ENCODE assay signal across 23 cellular contexts in the genomic region with DNA sequence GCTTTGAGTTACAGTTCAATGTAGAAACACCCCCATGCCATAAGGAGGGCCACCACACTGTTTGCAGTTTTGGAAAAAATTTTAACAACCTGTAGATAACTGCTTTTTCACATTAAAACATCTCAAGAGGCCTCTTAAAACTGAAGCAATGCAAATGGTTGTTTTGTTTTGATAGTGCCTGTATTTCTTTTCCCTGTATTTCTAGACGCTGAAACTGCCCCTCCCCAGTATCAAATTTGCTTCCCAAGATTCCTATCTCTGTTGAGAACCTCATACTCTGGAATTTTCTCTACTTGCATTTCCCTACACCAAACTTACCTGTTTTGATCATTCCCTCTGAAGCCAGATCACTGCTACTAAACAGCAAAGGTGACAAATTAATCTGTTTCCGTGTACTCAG.
A peak's percentile ranks its signal among the peaks of the same experiment; 100 is the strongest.
DNase-seq lines count a peak whose midpoint lies in the region; ATAC-seq and TF ChIP-seq lines count a peak whose summit lies in the region.
"Had no signal": no experiment of that assay in that cellular context is flagged by ENCODE, and none has a peak within 500 bp of the region (broad histone marks: within the 10 kb centered on the region; RNA-seq: fewer than 3 reads in every experiment).

No MANE protein-coding gene starts in this region.

- intact Hi-C loops in activated naive CD4-positive, alpha-beta T cell treated with anti-CD3 and anti-CD28 coated beads for 36 hours (cut with micrococcal nuclease): no loop called here

- peaks cover 23% of the 10 kb centered on the region for H3K4me1 ChIP-seq in HEK293 (ENCODE audit: control insufficient read depth, insufficient read depth, low read length)
- H3K4me1 ChIP-seq: BE2C, BLaER1 had no signal

- no peaks in the 10 kb centered on the region for H3K36me3 ChIP-seq in HEK293 (ENCODE audit: control insufficient read depth in 2 of 2, insufficient read depth in 1 of 2, low read length in 2 of 2)
- H3K36me3 ChIP-seq: BE2C, BLaER1 had no signal

- no peak for ATAC-seq in GM18520 (IDR thresholded peaks at IDR 0.05; ENCODE audit: unreplicated experiment)
- ATAC-seq: GM12878 had no signal

- no peaks in the 10 kb centered on the region for H3K36me3 Mint-ChIP-seq in mesothelial cell of epicardium
- H3K36me3 Mint-ChIP-seq in activated naive CD4-positive, alpha-beta T cell treated with anti-CD3 and anti-CD28 coated beads for 36 hours (ENCODE audit: low read depth): no peaks in the 10 kb centered on the region
- H3K36me3 Mint-ChIP-seq: CD14-positive monocyte; CD4-positive, alpha-beta memory T cell; CD4-positive, CD25-positive, alpha-beta regulatory T cell; CD8-positive, alpha-beta memory T cell had no signal

- H3K27ac ChIP-seq in HEK293 (ENCODE audit: extremely low read depth, low read depth, low read length): no peak overlapping the region; the same call in 1 of the 2 replicates
- peak overlapping the region; percentile 7 for H3K27ac ChIP-seq in caudate nucleus (ENCODE audit: low read depth, low read length)
- H3K27ac ChIP-seq: BLaER1 had no signal

- POLR2A ChIA-PET in HEK293 (lab: Yijun Ruan, JAX): no interaction called here

- H3K4me3 Mint-ChIP-seq in mesothelial cell of epicardium: no peak overlapping the region
- no peak overlapping the region for H3K4me3 Mint-ChIP-seq in activated naive CD4-positive, alpha-beta T cell treated with anti-CD3 and anti-CD28 coated beads for 36 hours
- H3K4me3 Mint-ChIP-seq: CD14-positive monocyte; CD4-positive, alpha-beta memory T cell; CD4-positive, CD25-positive, alpha-beta regulatory T cell; CD8-positive, alpha-beta memory T cell had no signal

- H3K4me3 ChIP-seq in HEK293 (ENCODE audit: low read depth, low read length): no peak overlapping the region
- H3K4me3 ChIP-seq: BLaER1, GM12878 had no signal

- CTCF ChIA-PET in HEK293 (lab: Yijun Ruan, JAX): interaction anchor here (0.6 to 0.7 kb wide), 3 partner anchors 15 to 76 kb away, joined by 3 read pairs; no protein-coding TSS in a partner anchor
- CTCF ChIA-PET in activated naive CD4-positive, alpha-beta T cell treated with anti-CD3 and anti-CD28 coated beads for 36 hours (lab: Charles Lee): no interaction called here

- H3K4me1 Mint-ChIP-seq in mesothelial cell of epicardium: peaks cover 24% of the 10 kb centered on the region
- H3K4me1 Mint-ChIP-seq in activated naive CD4-positive, alpha-beta T cell treated with anti-CD3 and anti-CD28 coated beads for 36 hours (ENCODE audit: low read depth): no peaks in the 10 kb centered on the region
- H3K4me1 Mint-ChIP-seq: CD4-positive, alpha-beta memory T cell; CD4-positive, CD25-positive, alpha-beta regulatory T cell; CD8-positive, alpha-beta memory T cell had no signal

- no peaks in the 10 kb centered on the region for H3K9me3 ChIP-seq in HEK293 (ENCODE audit: control insufficient read depth, insufficient read depth, low read depth, low read length)
- H3K9me3 ChIP-seq: BE2C, BLaER1 had no signal

- H3K27ac Mint-ChIP-seq in mesothelial cell of epicardium: peak overlapping the region; percentile 63
- H3K27ac Mint-ChIP-seq in activated naive CD4-positive, alpha-beta T cell treated with anti-CD3 and anti-CD28 coated beads for 36 hours: no peak overlapping the region
- H3K27ac Mint-ChIP-seq: CD14-positive monocyte; CD4-positive, alpha-beta memory T cell; CD4-positive, CD25-positive, alpha-beta regulatory T cell; CD8-positive, alpha-beta memory T cell had no signal

- peaks cover 4% of the 10 kb centered on the region for H3K9me3 Mint-ChIP-seq in mesothelial cell of epicardium
- H3K9me3 Mint-ChIP-seq in activated naive CD4-positive, alpha-beta T cell treated with anti-CD3 and anti-CD28 coated beads for 36 hours: no peaks in the 10 kb centered on the region
- H3K9me3 Mint-ChIP-seq: CD4-positive, alpha-beta memory T cell; CD4-positive, CD25-positive, alpha-beta regulatory T cell; CD8-positive, alpha-beta memory T cell had no signal

- DNase-seq in caudate nucleus (lab: John Stamatoyannopoulos, UW) (no peak), mesothelial cell of epicardium (ENCODE audit: low spot score in 2 of 2, unreplicated experiment in 2 of 2) (no peak)
- no peak for DNase-seq in activated naive CD4-positive, alpha-beta T cell treated with anti-CD3 and anti-CD28 coated beads for 36 hours
- DNase-seq: 8988T; ACHN; BE2C; C1 segment of cervical spinal cord; CD4-positive, alpha-beta memory T cell; CD4-positive, CD25-positive, alpha-beta regulatory T cell; CD8-positive, alpha-beta memory T cell; COR-L47; DMS 273 treated with DMSO at 0.1 percent for 48 hours; DMS153; DMS53; DMS79; DND-41; EL; GDM1 had no signal

- TF ChIP-seq CTCF in HEK293 (tag by site-specific recombination; IDR thresholded peaks at IDR 0.05): no peak
- no peak for TF ChIP-seq CTCF in mesothelial cell of epicardium (IDR thresholded peaks at IDR 0.05; ENCODE audit: unreplicated experiment)

- peaks cover 10% of the 10 kb centered on the region for H3K27me3 Mint-ChIP-seq in mesothelial cell of epicardium (ENCODE audit: low read depth)
- peaks cover 7% of the 10 kb centered on the region for H3K27me3 Mint-ChIP-seq in activated naive CD4-positive, alpha-beta T cell treated with anti-CD3 and anti-CD28 coated beads for 36 hours (ENCODE audit: low read depth)

TF ChIP-seq in HEK293, 187 proteins besides CTCF, POLR2A, EP300 and RAD21 (continues in another document):
- 0 out of 2 replicates have a peak, but pooled peaks have one; percentile 14 for TF ChIP-seq BCL11B (tag by site-specific recombination; IDR thresholded peaks at IDR 0.05; ENCODE audit: low read depth)
- no peak for TF ChIP-seq GLI2 (tag by site-specific recombination; IDR thresholded peaks at IDR 0.05; ENCODE audit: borderline replicate concordance, low read depth)
- TF ChIP-seq ZNF830 (tag by site-specific recombination; IDR thresholded peaks at IDR 0.05; ENCODE audit: low read depth): no peak
- TF ChIP-seq BCL11A (tag by site-specific recombination; IDR thresholded peaks at IDR 0.05; ENCODE audit: low read depth): no peak
- no peak for TF ChIP-seq ZNF707 (tag by site-specific recombination; IDR thresholded peaks at IDR 0.05)
- TF ChIP-seq ZNF768 (tag by site-specific recombination; IDR thresholded peaks at IDR 0.05): no peak
- TF ChIP-seq, protein P1, sequence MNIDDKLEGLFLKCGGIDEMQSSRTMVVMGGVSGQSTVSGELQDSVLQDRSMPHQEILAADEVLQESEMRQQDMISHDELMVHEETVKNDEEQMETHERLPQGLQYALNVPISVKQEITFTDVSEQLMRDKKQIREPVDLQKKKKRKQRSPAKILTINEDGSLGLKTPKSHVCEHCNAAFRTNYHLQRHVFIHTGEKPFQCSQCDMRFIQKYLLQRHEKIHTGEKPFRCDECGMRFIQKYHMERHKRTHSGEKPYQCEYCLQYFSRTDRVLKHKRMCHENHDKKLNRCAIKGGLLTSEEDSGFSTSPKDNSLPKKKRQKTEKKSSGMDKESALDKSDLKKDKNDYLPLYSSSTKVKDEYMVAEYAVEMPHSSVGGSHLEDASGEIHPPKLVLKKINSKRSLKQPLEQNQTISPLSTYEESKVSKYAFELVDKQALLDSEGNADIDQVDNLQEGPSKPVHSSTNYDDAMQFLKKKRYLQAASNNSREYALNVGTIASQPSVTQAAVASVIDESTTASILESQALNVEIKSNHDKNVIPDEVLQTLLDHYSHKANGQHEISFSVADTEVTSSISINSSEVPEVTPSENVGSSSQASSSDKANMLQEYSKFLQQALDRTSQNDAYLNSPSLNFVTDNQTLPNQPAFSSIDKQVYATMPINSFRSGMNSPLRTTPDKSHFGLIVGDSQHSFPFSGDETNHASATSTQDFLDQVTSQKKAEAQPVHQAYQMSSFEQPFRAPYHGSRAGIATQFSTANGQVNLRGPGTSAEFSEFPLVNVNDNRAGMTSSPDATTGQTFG (tag by site-specific recombination; IDR thresholded peaks at IDR 0.05; ENCODE audit: borderline replicate concordance): no peak
- TF ChIP-seq, protein P2, sequence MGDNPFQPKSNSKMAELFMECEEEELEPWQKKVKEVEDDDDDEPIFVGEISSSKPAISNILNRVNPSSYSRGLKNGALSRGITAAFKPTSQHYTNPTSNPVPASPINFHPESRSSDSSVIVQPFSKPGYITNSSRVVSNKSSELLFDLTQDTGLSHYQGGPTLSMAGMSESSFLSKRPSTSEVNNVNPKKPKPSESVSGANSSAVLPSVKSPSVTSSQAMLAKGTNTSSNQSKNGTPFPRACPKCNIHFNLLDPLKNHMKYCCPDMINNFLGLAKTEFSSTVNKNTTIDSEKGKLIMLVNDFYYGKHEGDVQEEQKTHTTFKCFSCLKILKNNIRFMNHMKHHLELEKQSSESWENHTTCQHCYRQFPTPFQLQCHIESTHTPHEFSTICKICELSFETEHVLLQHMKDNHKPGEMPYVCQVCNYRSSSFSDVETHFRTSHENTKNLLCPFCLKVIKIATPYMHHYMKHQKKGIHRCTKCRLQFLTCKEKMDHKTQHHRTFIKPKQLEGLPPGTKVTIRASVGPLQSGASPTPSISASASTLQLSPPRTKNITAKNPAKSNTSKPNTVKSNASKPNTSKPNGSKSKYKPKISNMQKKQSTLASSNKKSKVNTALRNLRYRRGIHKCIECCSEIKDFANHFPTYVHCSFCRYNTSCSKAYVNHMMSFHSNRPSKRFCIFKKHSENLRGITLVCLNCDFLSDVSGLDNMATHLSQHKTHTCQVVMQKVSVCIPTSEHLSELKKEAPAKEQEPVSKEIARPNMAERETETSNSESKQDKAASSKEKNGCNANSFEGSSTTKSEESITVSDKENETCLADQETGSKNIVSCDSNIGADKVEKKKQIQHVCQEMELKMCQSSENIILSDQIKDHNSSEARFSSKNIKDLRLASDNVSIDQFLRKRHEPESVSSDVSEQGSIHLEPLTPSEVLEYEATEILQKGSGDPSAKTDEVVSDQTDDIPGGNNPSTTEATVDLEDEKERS (tag by site-specific recombination; IDR thresholded peaks at IDR 0.05): no peak
- TF ChIP-seq HOXC10 (CRISPR knock-in tag; IDR thresholded peaks at IDR 0.05): no peak
- TF ChIP-seq ZNF585B (tag by site-specific recombination; IDR thresholded peaks at IDR 0.05): no peak
- TF ChIP-seq ZFP37 (tag by site-specific recombination; IDR thresholded peaks at IDR 0.05): no peak
- no peak for TF ChIP-seq ZNF777 (tag by site-specific recombination; IDR thresholded peaks at IDR 0.05; ENCODE audit: borderline replicate concordance)
- TF ChIP-seq, protein P3, sequence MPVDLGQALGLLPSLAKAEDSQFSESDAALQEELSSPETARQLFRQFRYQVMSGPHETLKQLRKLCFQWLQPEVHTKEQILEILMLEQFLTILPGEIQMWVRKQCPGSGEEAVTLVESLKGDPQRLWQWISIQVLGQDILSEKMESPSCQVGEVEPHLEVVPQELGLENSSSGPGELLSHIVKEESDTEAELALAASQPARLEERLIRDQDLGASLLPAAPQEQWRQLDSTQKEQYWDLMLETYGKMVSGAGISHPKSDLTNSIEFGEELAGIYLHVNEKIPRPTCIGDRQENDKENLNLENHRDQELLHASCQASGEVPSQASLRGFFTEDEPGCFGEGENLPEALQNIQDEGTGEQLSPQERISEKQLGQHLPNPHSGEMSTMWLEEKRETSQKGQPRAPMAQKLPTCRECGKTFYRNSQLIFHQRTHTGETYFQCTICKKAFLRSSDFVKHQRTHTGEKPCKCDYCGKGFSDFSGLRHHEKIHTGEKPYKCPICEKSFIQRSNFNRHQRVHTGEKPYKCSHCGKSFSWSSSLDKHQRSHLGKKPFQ (tag by site-specific recombination; IDR thresholded peaks at IDR 0.05): no peak
